ENCODE assay signal across 8 cellular contexts in genomic region chr1:23792151-23792945, GRCh38. TPM values are rescaled to one million over a fixed set of nuclear protein-coding genes. Genes with fewer than 3 reads are reported as not detected.
DNase-seq lines count a peak whose midpoint lies in the region; ATAC-seq, FAIRE-seq and TF ChIP-seq lines count a peak whose summit lies in the region.

No MANE protein-coding gene starts in this region.

- peak overlapping the region; percentile 46 for H4K91ac ChIP-seq in mesenchymal stem cell (ENCODE audit: low read length)

- ATAC-seq in HepG2 (no peak), right lobe of liver (no peak), HG03108 (IDR thresholded peaks at IDR 0.05; ENCODE audit: unreplicated experiment) (no peak)

- H3K36me3 ChIP-seq in HepG2 (replicated peaks in 1 of 2; ENCODE audit: control insufficient read depth in 1 of 2, insufficient read depth in 2 of 2, low read length in 2 of 2) (peaks cover 15 to 43% of the 10 kb centered on the region in 2 experiments; a peak in 4 of 5 replicates), right lobe of liver (peaks cover 0 to 23% (median 4%) of the 10 kb centered on the region in 4 donors), brain microvascular endothelial cell (replicated peaks) (peaks cover 43% of the 10 kb centered on the region), mesenchymal stem cell (ENCODE audit: control insufficient read depth in 1 of 2, insufficient read depth in 2 of 2, low read depth in 1 of 2, low read length in 2 of 2) (peaks cover 44 to 50% of the 10 kb centered on the region in 2 experiments), uterus (no peaks in the 10 kb centered on the region)

- peak overlapping the region in 1 of 2 experiments; percentile 68 for H3K23ac ChIP-seq in mesenchymal stem cell (ENCODE audit: low read length in 2 of 2)

- H2AK5ac ChIP-seq in mesenchymal stem cell (ENCODE audit: low read length, severe bottlenecking): peak overlapping the region; percentile 18

- CTCF ChIA-PET in HepG2 (lab: Yijun Ruan, JAX; ENCODE audit: low intra/inter-chr PET ratio, low total read pairs): no interaction called here

- H3K9ac ChIP-seq in HepG2 (ENCODE audit: insufficient read depth, low read depth, low read length) (peak overlapping the region; percentile 88), mesenchymal stem cell (ENCODE audit: low read length) (peak overlapping the region; percentile 94)

- in situ Hi-C loops in HepG2 (cut with HindIII; ENCODE audit: extremely low pct_ligation_motif_present, low pct_unique_long_range_greater_than_20kb): no loop called here
- in situ Hi-C loops in brain microvascular endothelial cell (cut with HindIII; ENCODE audit: low pct_ligation_motif_present, low sequenced_read_pairs): no loop called here

- no peak for TF ChIP-seq RAD21 in HepG2 (CRISPR knock-in tag; IDR thresholded peaks at IDR 0.05)

- H2BK15ac ChIP-seq in mesenchymal stem cell (ENCODE audit: low read depth, poor library complexity, severe bottlenecking): no peak overlapping the region

- H2BK12ac ChIP-seq in mesenchymal stem cell (ENCODE audit: low read length in 2 of 2): peak overlapping the region in 1 of 2 experiments; percentile 16

- no peak overlapping the region for H4K8ac ChIP-seq in mesenchymal stem cell (ENCODE audit: low read length)

- H3K27ac ChIP-seq in HepG2 (ENCODE audit: extremely low read length, insufficient read depth, low read length): peak overlapping the region; percentile 32
- no peak overlapping the region for H3K27ac ChIP-seq in right lobe of liver
- H3K27ac ChIP-seq in brain microvascular endothelial cell: no peak overlapping the region
- H3K27ac ChIP-seq in mesenchymal stem cell (ENCODE audit: low read length, poor library complexity, severe bottlenecking): peak overlapping the region; percentile 1
- peak overlapping the region; percentile 61 to 78 for H3K27ac ChIP-seq in uterus

- H3K4me1 ChIP-seq in HepG2 (ENCODE audit: insufficient read depth, low read length) (peaks cover 34% of the 10 kb centered on the region), right lobe of liver (peaks cover 0 to 4% (median 0%) of the 10 kb centered on the region in 4 donors), mesenchymal stem cell (ENCODE audit: control insufficient read depth, insufficient read depth, low read depth, low read length) (peaks cover 33% of the 10 kb centered on the region), uterus (peaks cover 0 to 12% of the 10 kb centered on the region in 2 donors)

- H3K27me3 ChIP-seq in HepG2 (ENCODE audit: control insufficient read depth in 1 of 2, insufficient read depth in 2 of 2, low read length in 2 of 2) (no peaks in the 10 kb centered on the region; a peak in 1 of 5 replicates), right lobe of liver (no peaks in the 10 kb centered on the region), brain microvascular endothelial cell (replicated peaks) (no peaks in the 10 kb centered on the region), mesenchymal stem cell (ENCODE audit: control insufficient read depth in 1 of 2, insufficient read depth in 1 of 2, low read length in 2 of 2) (no peaks in the 10 kb centered on the region), uterus (no peaks in the 10 kb centered on the region)

- WGBS in HepG2 (ENCODE audit: low lambda C conversion rate): 84% methylated on average over 11 of the region's 19 CpGs
- WGBS in right lobe of liver (ENCODE audit: insufficient coverage, low coverage, low lambda C conversion rate, missing lambda C conversion rate): 60% methylated on average over 1 of the region's 19 CpGs
- WGBS in mesenchymal stem cell: 83% methylated on average over 17 of the region's 19 CpGs

- peak overlapping the region; percentile 99 for H3K4me2 ChIP-seq in HepG2 (ENCODE audit: low read depth, low read length)
- peak overlapping the region; percentile 64 for H3K4me2 ChIP-seq in mesenchymal stem cell (ENCODE audit: low read length, poor library complexity, severe bottlenecking)

- no peak overlapping the region for H2BK5ac ChIP-seq in mesenchymal stem cell (ENCODE audit: low read depth, low read length, poor library complexity, severe bottlenecking)

- TF ChIP-seq CTCF in HepG2 (CRISPR knock-in tag; IDR thresholded peaks at IDR 0.05): no peak
- no peak for TF ChIP-seq CTCF in right lobe of liver (IDR thresholded peaks at IDR 0.05)
- no peak for TF ChIP-seq CTCF in brain microvascular endothelial cell (IDR thresholded peaks at IDR 0.05; ENCODE audit: low read depth, low read length, missing control alignments)
- TF ChIP-seq CTCF in uterus (IDR thresholded peaks at IDR 0.05): no peak

- peaks cover 4% of the 10 kb centered on the region; the same call in 1 of the 2 replicates for H4K20me1 ChIP-seq in HepG2 (ENCODE audit: insufficient read depth, low read length)

- DNase-seq in HepG2 (ENCODE audit: low spot score): no peak
- DNase-seq in right lobe of liver: no peak
- DNase-seq in brain microvascular endothelial cell: no peak
- no peak for DNase-seq in mesenchymal stem cell
- DNase-seq in uterus: no peak
- DNase-seq in amygdala (lab: John Stamatoyannopoulos, UW): no peak
- no peak for DNase-seq in effector CD4-positive, alpha-beta T cell

- POLR2A ChIA-PET in HepG2 (lab: Yijun Ruan, JAX): interaction anchor here (0.9 to 4.5 kb wide), 5 partner anchors 8 to 100 kb away, joined by 3 to 101 read pairs (median 11); partner anchors contain the start of genes GALE, PITHD1 and RPL11

- H2AFZ ChIP-seq in HepG2 (ENCODE audit: low read length) (no peak overlapping the region), mesenchymal stem cell (ENCODE audit: low read depth, low read length) (no peak overlapping the region)

- TF ChIP-seq EP300 in HepG2 (IDR thresholded peaks at IDR 0.05; ENCODE audit: low read depth in 2 of 2, low read length in 2 of 2) (no peak), HepG2 (CRISPR knock-in tag; IDR thresholded peaks at IDR 0.05; ENCODE audit: borderline replicate concordance) (no peak)

- intact Hi-C loops in HepG2 (cut with micrococcal nuclease; ENCODE audit: unreplicated experiment) (no loop called here), right lobe of liver (cut with DNase I) (no loop called here), uterus (cut with DNase I; ENCODE audit: low total_unique reads) (no loop called here)

- no peaks in the 10 kb centered on the region for H3K9me3 ChIP-seq in HepG2 (ENCODE audit: low read length)
- H3K9me3 ChIP-seq in right lobe of liver: peaks cover 0 to 2% (median 0%) of the 10 kb centered on the region in 4 donors
- no peaks in the 10 kb centered on the region for H3K9me3 ChIP-seq in mesenchymal stem cell (ENCODE audit: control insufficient read depth, low read length)
- no peaks in the 10 kb centered on the region for H3K9me3 ChIP-seq in uterus

- peaks cover 20% of the 10 kb centered on the region for H3K79me1 ChIP-seq in mesenchymal stem cell (replicated peaks; ENCODE audit: low read length, poor library complexity, severe bottlenecking)

- H3K14ac ChIP-seq in mesenchymal stem cell (ENCODE audit: low read length in 2 of 2): peak overlapping the region in 1 of 2 experiments; percentile 15

- peaks cover 22% of the 10 kb centered on the region for H3K79me2 ChIP-seq in HepG2 (ENCODE audit: insufficient read depth, low read length)

- FAIRE-seq in HepG2 (lab: Jason Lieb, UNC): no peak

- no peak overlapping the region for H2BK120ac ChIP-seq in mesenchymal stem cell (ENCODE audit: low read depth, low read length)

- H3K4me3 ChIP-seq in HepG2 (replicated peaks in 1 of 3; ENCODE audit: insufficient read depth in 1 of 3, low read depth in 2 of 3, low read length in 3 of 3): peak overlapping the region; percentile 88 to 98 (median 97)
- H3K4me3 ChIP-seq in right lobe of liver: peak overlapping the region in 1 of 3 donors; percentile 64
- H3K4me3 ChIP-seq in brain microvascular endothelial cell (ENCODE audit: low read depth, low read length): peak overlapping the region; percentile 88
- peak overlapping the region; percentile 82 to 99 for H3K4me3 ChIP-seq in mesenchymal stem cell (ENCODE audit: insufficient read depth in 1 of 2, low read depth in 1 of 2, low read length in 2 of 2)
- peak overlapping the region in 1 of 2 donors; percentile 76 for H3K4me3 ChIP-seq in uterus

- no peak for TF ChIP-seq POLR2A in HepG2 (IDR thresholded peaks at IDR 0.05; ENCODE audit: insufficient read depth in 1 of 2, low read depth in 2 of 2, low read length in 2 of 2)
- no peak for TF ChIP-seq POLR2A in right lobe of liver (IDR thresholded peaks at IDR 0.05)
- TF ChIP-seq POLR2A in uterus (IDR thresholded peaks at IDR 0.05): no peak

- no TSS peak for BruUV-seq in HepG2 (replicated peaks; lab: Mats Ljungman, UMichigan)

- H3K4ac ChIP-seq in mesenchymal stem cell (ENCODE audit: low read depth in 1 of 2, low read length in 2 of 2): no peak overlapping the region

- H3K18ac ChIP-seq in mesenchymal stem cell (ENCODE audit: low read depth in 1 of 2, low read length in 2 of 2): no peak overlapping the region

RNA-seq across cellular contexts. Expression of gene LYPLA2, which starts 1.4 kb away (rescaled TPM):
- total RNA-seq in HepG2 (2016; rRNA removed; fragmentation: Illumina TruSeq; extraction: Trizol) (73.2 and 90.3 TPM in 2 replicates), right lobe of liver (10 to 100 TPM; 28.1 to 69.8 (median 32.6) TPM), uterus (10 to 100 TPM in 3 of 4 donors, 1 to 10 TPM in 1; 4.6 to 33.5 (median 20.3) TPM)
- total RNA-seq in HepG2 (2016; cell fraction: cytosol; rRNA removed; fragmentation: Illumina TruSeq; extraction: Trizol; ENCODE audit: low read depth): 20.4 and 23.5 TPM in 2 replicates
- total RNA-seq in HepG2 (2016; cell fraction: insoluble cytoplasmic fraction; rRNA removed; fragmentation: Illumina TruSeq; extraction: Trizol): 74.2 and 88.0 TPM in 2 replicates
- total RNA-seq in HepG2 (2016; cell fraction: membrane; rRNA removed; fragmentation: Illumina TruSeq; extraction: Trizol): 42.0 and 50.1 TPM in 2 replicates
- total RNA-seq in HepG2 (2016; cell fraction: nucleus; rRNA removed; fragmentation: Illumina TruSeq; extraction: Trizol): 32.9 and 38.9 TPM in 2 replicates
- polyA plus RNA-seq in HepG2 (2011; rRNA removed): 72.1 and 96.1 TPM in 2 replicates
- 70.6 and 104 TPM in 2 replicates for polyA plus RNA-seq in HepG2 (2011; cell fraction: cytosol; rRNA removed)
- polyA plus RNA-seq in HepG2 (2011; cell fraction: nucleus; rRNA removed): 134 and 140 TPM in 2 replicates
- 47.7 and 58.7 TPM in 2 replicates for polyA plus RNA-seq in HepG2 (2012)
- 28.9 and 30.0 TPM in 2 replicates for polyA plus RNA-seq in HepG2 (2016; cell fraction: cytosol; fragmentation: Illumina TruSeq; extraction: Trizol; ENCODE audit: low read depth)
- 113 and 115 TPM in 2 replicates for polyA plus RNA-seq in HepG2 (2016; cell fraction: insoluble cytoplasmic fraction; fragmentation: Illumina TruSeq; extraction: Trizol; ENCODE audit: low read depth)
- 43.7 and 45.0 TPM in 2 replicates for polyA plus RNA-seq in HepG2 (2016; cell fraction: membrane; fragmentation: Illumina TruSeq; extraction: Trizol; ENCODE audit: low read depth)
- polyA plus RNA-seq in HepG2 (2016; cell fraction: nucleus; fragmentation: Illumina TruSeq; extraction: Trizol; ENCODE audit: insufficient read depth, low read depth): 67.4 and 74.9 TPM in 2 replicates
- polyA minus RNA-seq in HepG2 (2011; rRNA and poly(A)+ RNA removed; ENCODE audit: low replicate concordance): 58.0 and 75.1 TPM in 2 replicates
- 39.7 and 48.1 TPM in 2 replicates for polyA minus RNA-seq in HepG2 (2011; cell fraction: cytosol; rRNA and poly(A)+ RNA removed)
- 17.4 and 26.0 TPM in 2 replicates for polyA minus RNA-seq in HepG2 (2011; cell fraction: nucleus; rRNA and poly(A)+ RNA removed)
- polyA plus RNA-seq in mesenchymal stem cell (2013, experiment 1 of 2): 62.5 TPM
- polyA plus RNA-seq in mesenchymal stem cell (2013, experiment 2 of 2): 61.5 TPM

RNA-seq across cellular contexts. Expression of gene GALE, which starts 8.2 kb away (rescaled TPM):
- total RNA-seq in HepG2 (2016; rRNA removed; fragmentation: Illumina TruSeq; extraction: Trizol): 85.2 and 86.6 TPM in 2 replicates
- 19.0 and 24.8 TPM in 2 replicates for total RNA-seq in HepG2 (2016; cell fraction: cytosol; rRNA removed; fragmentation: Illumina TruSeq; extraction: Trizol; ENCODE audit: low read depth)
- 88.8 and 91.0 TPM in 2 replicates for total RNA-seq in HepG2 (2016; cell fraction: insoluble cytoplasmic fraction; rRNA removed; fragmentation: Illumina TruSeq; extraction: Trizol)
- total RNA-seq in HepG2 (2016; cell fraction: membrane; rRNA removed; fragmentation: Illumina TruSeq; extraction: Trizol): 28.1 and 32.1 TPM in 2 replicates
- 43.6 and 54.4 TPM in 2 replicates for total RNA-seq in HepG2 (2016; cell fraction: nucleus; rRNA removed; fragmentation: Illumina TruSeq; extraction: Trizol)
- 88.4 and 99.0 TPM in 2 replicates for polyA plus RNA-seq in HepG2 (2011; rRNA removed)
- 95.8 and 105 TPM in 2 replicates for polyA plus RNA-seq in HepG2 (2011; cell fraction: cytosol; rRNA removed)
- polyA plus RNA-seq in HepG2 (2011; cell fraction: nucleus; rRNA removed): 168 and 180 TPM in 2 replicates
- polyA plus RNA-seq in HepG2 (2012): 46.4 and 46.8 TPM in 2 replicates
- 12.7 and 14.4 TPM in 2 replicates for polyA plus RNA-seq in HepG2 (2016; cell fraction: cytosol; fragmentation: Illumina TruSeq; extraction: Trizol; ENCODE audit: low read depth)
- 75.6 and 81.5 TPM in 2 replicates for polyA plus RNA-seq in HepG2 (2016; cell fraction: insoluble cytoplasmic fraction; fragmentation: Illumina TruSeq; extraction: Trizol; ENCODE audit: low read depth)
- polyA plus RNA-seq in HepG2 (2016; cell fraction: membrane; fragmentation: Illumina TruSeq; extraction: Trizol; ENCODE audit: low read depth): 19.5 and 21.9 TPM in 2 replicates
- 96.1 and 107 TPM in 2 replicates for polyA plus RNA-seq in HepG2 (2016; cell fraction: nucleus; fragmentation: Illumina TruSeq; extraction: Trizol; ENCODE audit: insufficient read depth, low read depth)
- polyA minus RNA-seq in HepG2 (2011; rRNA and poly(A)+ RNA removed; ENCODE audit: low replicate concordance): 60.0 and 64.5 TPM in 2 replicates
- polyA minus RNA-seq in HepG2 (2011; cell fraction: cytosol; rRNA and poly(A)+ RNA removed): 19.9 and 28.0 TPM in 2 replicates
- 31.8 and 36.4 TPM in 2 replicates for polyA minus RNA-seq in HepG2 (2011; cell fraction: nucleus; rRNA and poly(A)+ RNA removed)
- 10 to 100 TPM; 25.9 to 46.9 (median 42.0) TPM for total RNA-seq in right lobe of liver
- polyA plus RNA-seq in mesenchymal stem cell (2013, experiment 1 of 2): 44.9 TPM
- 45.0 TPM for polyA plus RNA-seq in mesenchymal stem cell (2013, experiment 2 of 2)
- total RNA-seq in uterus: 10 to 100 TPM; 14.1 to 16.7 (median 15.0) TPM

RNA-seq across cellular contexts. Expression of gene PITHD1, which starts 14.1 kb away (rescaled TPM):
- total RNA-seq in HepG2 (2016; rRNA removed; fragmentation: Illumina TruSeq; extraction: Trizol) (37.3 and 44.9 TPM in 2 replicates), right lobe of liver (10 to 100 TPM; 22.9 to 34.7 (median 30.6) TPM), uterus (10 to 100 TPM; 27.4 to 59.0 (median 49.9) TPM)
- total RNA-seq in HepG2 (2016; cell fraction: cytosol; rRNA removed; fragmentation: Illumina TruSeq; extraction: Trizol; ENCODE audit: low read depth): 6.6 and 7.1 TPM in 2 replicates
- 39.7 and 44.6 TPM in 2 replicates for total RNA-seq in HepG2 (2016; cell fraction: insoluble cytoplasmic fraction; rRNA removed; fragmentation: Illumina TruSeq; extraction: Trizol)
- total RNA-seq in HepG2 (2016; cell fraction: membrane; rRNA removed; fragmentation: Illumina TruSeq; extraction: Trizol): 24.7 and 27.8 TPM in 2 replicates
- 21.3 and 22.5 TPM in 2 replicates for total RNA-seq in HepG2 (2016; cell fraction: nucleus; rRNA removed; fragmentation: Illumina TruSeq; extraction: Trizol)
- 26.6 and 28.0 TPM in 2 replicates for polyA plus RNA-seq in HepG2 (2011; rRNA removed)
- 17.4 and 25.5 TPM in 2 replicates for polyA plus RNA-seq in HepG2 (2011; cell fraction: cytosol; rRNA removed)
- polyA plus RNA-seq in HepG2 (2011; cell fraction: nucleus; rRNA removed): 12.1 and 20.0 TPM in 2 replicates
- polyA plus RNA-seq in HepG2 (2012): 25.1 and 29.3 TPM in 2 replicates
- 6.4 and 7.2 TPM in 2 replicates for polyA plus RNA-seq in HepG2 (2016; cell fraction: cytosol; fragmentation: Illumina TruSeq; extraction: Trizol; ENCODE audit: low read depth)
- polyA plus RNA-seq in HepG2 (2016; cell fraction: insoluble cytoplasmic fraction; fragmentation: Illumina TruSeq; extraction: Trizol; ENCODE audit: low read depth): 49.7 and 49.8 TPM in 2 replicates
- polyA plus RNA-seq in HepG2 (2016; cell fraction: membrane; fragmentation: Illumina TruSeq; extraction: Trizol; ENCODE audit: low read depth): 20.1 and 20.8 TPM in 2 replicates
- 41.4 and 42.1 TPM in 2 replicates for polyA plus RNA-seq in HepG2 (2016; cell fraction: nucleus; fragmentation: Illumina TruSeq; extraction: Trizol; ENCODE audit: insufficient read depth, low read depth)
- 5.1 and 25.2 TPM in 2 replicates for polyA minus RNA-seq in HepG2 (2011; rRNA and poly(A)+ RNA removed; ENCODE audit: low replicate concordance)
- 3.8 and 5.5 TPM in 2 replicates for polyA minus RNA-seq in HepG2 (2011; cell fraction: cytosol; rRNA and poly(A)+ RNA removed)
- 12.1 and 14.0 TPM in 2 replicates for polyA minus RNA-seq in HepG2 (2011; cell fraction: nucleus; rRNA and poly(A)+ RNA removed)
- polyA plus RNA-seq in mesenchymal stem cell (2013, experiment 1 of 2): 16.0 TPM
- polyA plus RNA-seq in mesenchymal stem cell (2013, experiment 2 of 2): 16.3 TPM

RNA-seq across cellular contexts. Expression of gene HMGCL, which starts 32.9 kb away (rescaled TPM):
- total RNA-seq in HepG2 (2016; rRNA removed; fragmentation: Illumina TruSeq; extraction: Trizol) (21.3 and 30.0 TPM in 2 replicates), right lobe of liver (100 to 1,000 TPM; 143 to 178 (median 160) TPM), uterus (10 to 100 TPM; 31.0 to 46.6 (median 32.6) TPM)
- 6.9 and 9.1 TPM in 2 replicates for total RNA-seq in HepG2 (2016; cell fraction: cytosol; rRNA removed; fragmentation: Illumina TruSeq; extraction: Trizol; ENCODE audit: low read depth)
- 23.5 and 29.4 TPM in 2 replicates for total RNA-seq in HepG2 (2016; cell fraction: insoluble cytoplasmic fraction; rRNA removed; fragmentation: Illumina TruSeq; extraction: Trizol)
- 8.9 and 9.2 TPM in 2 replicates for total RNA-seq in HepG2 (2016; cell fraction: membrane; rRNA removed; fragmentation: Illumina TruSeq; extraction: Trizol)
- 10.0 and 12.6 TPM in 2 replicates for total RNA-seq in HepG2 (2016; cell fraction: nucleus; rRNA removed; fragmentation: Illumina TruSeq; extraction: Trizol)
- 41.4 and 48.7 TPM in 2 replicates for polyA plus RNA-seq in HepG2 (2011; rRNA removed)
- 48.8 and 53.2 TPM in 2 replicates for polyA plus RNA-seq in HepG2 (2011; cell fraction: cytosol; rRNA removed)
- polyA plus RNA-seq in HepG2 (2011; cell fraction: nucleus; rRNA removed): 21.0 and 23.2 TPM in 2 replicates
- polyA plus RNA-seq in HepG2 (2012): 38.1 and 41.7 TPM in 2 replicates
- 3.6 and 4.1 TPM in 2 replicates for polyA plus RNA-seq in HepG2 (2016; cell fraction: cytosol; fragmentation: Illumina TruSeq; extraction: Trizol; ENCODE audit: low read depth)
- polyA plus RNA-seq in HepG2 (2016; cell fraction: insoluble cytoplasmic fraction; fragmentation: Illumina TruSeq; extraction: Trizol; ENCODE audit: low read depth): 24.4 and 26.5 TPM in 2 replicates
- 5.5 and 6.2 TPM in 2 replicates for polyA plus RNA-seq in HepG2 (2016; cell fraction: membrane; fragmentation: Illumina TruSeq; extraction: Trizol; ENCODE audit: low read depth)
- polyA plus RNA-seq in HepG2 (2016; cell fraction: nucleus; fragmentation: Illumina TruSeq; extraction: Trizol; ENCODE audit: insufficient read depth, low read depth): 15.9 and 18.0 TPM in 2 replicates
- 10.6 and 40.6 TPM in 2 replicates for polyA minus RNA-seq in HepG2 (2011; rRNA and poly(A)+ RNA removed; ENCODE audit: low replicate concordance)
- 14.9 and 18.3 TPM in 2 replicates for polyA minus RNA-seq in HepG2 (2011; cell fraction: cytosol; rRNA and poly(A)+ RNA removed)
- 16.9 and 25.7 TPM in 2 replicates for polyA minus RNA-seq in HepG2 (2011; cell fraction: nucleus; rRNA and poly(A)+ RNA removed)
- polyA plus RNA-seq in mesenchymal stem cell (2013, experiment 1 of 2): 24.4 TPM
- polyA plus RNA-seq in mesenchymal stem cell (2013, experiment 2 of 2): 23.7 TPM

RNA-seq across cellular contexts. Expression of gene ELOA, which starts 49.1 kb away (rescaled TPM):
- total RNA-seq in HepG2 (2016; rRNA removed; fragmentation: Illumina TruSeq; extraction: Trizol) (28.5 and 36.3 TPM in 2 replicates), right lobe of liver (10 to 100 TPM; 21.1 to 42.2 (median 36.1) TPM), uterus (10 to 100 TPM in 3 of 4 donors, 1 to 10 TPM in 1; 9.7 to 35.7 (median 22.6) TPM)
- 7.3 and 7.8 TPM in 2 replicates for total RNA-seq in HepG2 (2016; cell fraction: cytosol; rRNA removed; fragmentation: Illumina TruSeq; extraction: Trizol; ENCODE audit: low read depth)
- 27.5 and 30.2 TPM in 2 replicates for total RNA-seq in HepG2 (2016; cell fraction: insoluble cytoplasmic fraction; rRNA removed; fragmentation: Illumina TruSeq; extraction: Trizol)
- 23.8 and 29.0 TPM in 2 replicates for total RNA-seq in HepG2 (2016; cell fraction: membrane; rRNA removed; fragmentation: Illumina TruSeq; extraction: Trizol)
- total RNA-seq in HepG2 (2016; cell fraction: nucleus; rRNA removed; fragmentation: Illumina TruSeq; extraction: Trizol): 16.4 and 21.2 TPM in 2 replicates
- polyA plus RNA-seq in HepG2 (2011; rRNA removed): 14.2 and 14.8 TPM in 2 replicates
- 9.6 and 12.3 TPM in 2 replicates for polyA plus RNA-seq in HepG2 (2011; cell fraction: cytosol; rRNA removed)
- polyA plus RNA-seq in HepG2 (2011; cell fraction: nucleus; rRNA removed): 10.0 and 12.4 TPM in 2 replicates
- polyA plus RNA-seq in HepG2 (2012): 16.3 and 19.1 TPM in 2 replicates
- 11.2 and 13.3 TPM in 2 replicates for polyA plus RNA-seq in HepG2 (2016; cell fraction: cytosol; fragmentation: Illumina TruSeq; extraction: Trizol; ENCODE audit: low read depth)
- 33.1 and 41.5 TPM in 2 replicates for polyA plus RNA-seq in HepG2 (2016; cell fraction: insoluble cytoplasmic fraction; fragmentation: Illumina TruSeq; extraction: Trizol; ENCODE audit: low read depth)
- polyA plus RNA-seq in HepG2 (2016; cell fraction: membrane; fragmentation: Illumina TruSeq; extraction: Trizol; ENCODE audit: low read depth): 21.3 and 28.9 TPM in 2 replicates
- 32.1 and 36.1 TPM in 2 replicates for polyA plus RNA-seq in HepG2 (2016; cell fraction: nucleus; fragmentation: Illumina TruSeq; extraction: Trizol; ENCODE audit: insufficient read depth, low read depth)
- polyA minus RNA-seq in HepG2 (2011; rRNA and poly(A)+ RNA removed; ENCODE audit: low replicate concordance): 9.7 and 21.5 TPM in 2 replicates
- polyA minus RNA-seq in HepG2 (2011; cell fraction: cytosol; rRNA and poly(A)+ RNA removed): 18.6 and 21.7 TPM in 2 replicates
- 12.0 and 20.3 TPM in 2 replicates for polyA minus RNA-seq in HepG2 (2011; cell fraction: nucleus; rRNA and poly(A)+ RNA removed)
- polyA plus RNA-seq in mesenchymal stem cell (2013, experiment 1 of 2): 29.3 TPM
- 28.1 TPM for polyA plus RNA-seq in mesenchymal stem cell (2013, experiment 2 of 2)

Comparison
In these comparisons a context has a peak if more than half of its experiments do, and no peak if none do; other contexts are left out.
1. H3K27ac ChIP-seq: peak in HepG2 (single experiment), mesenchymal stem cell (single experiment) and uterus (2 of 2); none in right lobe of liver (0 of 3) and brain microvascular endothelial cell (single experiment).